Comparison of ENCODE assay signal across 8 cellular contexts in the genomic region with DNA sequence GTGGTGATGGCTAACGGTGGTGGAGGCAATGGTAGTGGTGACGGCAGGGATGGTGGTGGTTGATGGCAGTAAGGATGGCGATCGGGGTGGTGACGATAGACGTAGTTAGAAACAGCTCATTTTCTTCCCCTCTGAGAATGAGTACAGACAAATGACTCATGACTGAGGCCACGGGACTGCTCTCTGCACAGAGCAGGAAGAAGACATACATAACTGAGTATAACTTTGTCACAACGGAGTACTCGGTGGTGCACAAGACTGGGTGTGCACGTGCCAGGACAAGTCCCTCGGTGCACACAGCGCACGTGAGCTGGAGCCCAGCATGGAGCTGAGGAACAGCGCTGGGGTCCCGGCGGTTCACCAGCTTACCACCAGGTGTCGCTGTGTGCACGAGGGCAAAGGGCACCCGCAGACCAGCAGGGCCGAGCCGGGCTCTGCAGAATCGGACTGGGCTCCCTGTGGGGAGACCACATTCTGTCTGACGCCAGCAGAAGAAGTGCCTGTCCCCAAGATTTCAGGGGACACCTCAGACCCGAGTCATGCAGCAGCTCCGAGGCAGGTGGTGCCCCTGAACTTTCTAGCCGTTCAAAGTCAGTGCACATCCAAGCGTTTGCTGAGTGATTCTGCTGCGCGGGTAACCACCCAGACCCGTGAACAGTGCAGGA.
DNase-seq lines count a peak whose midpoint lies in the region; ATAC-seq lines count a peak whose summit lies in the region.

No MANE protein-coding gene starts in this region.

- in situ Hi-C loops in ACHN (cut with HindIII; ENCODE audit: low pct_ligation_motif_present, low pct_unique_long_range_greater_than_20kb, low sequenced_read_pairs): no loop called here

- ATAC-seq in GM18511 (IDR thresholded peaks at IDR 0.05; ENCODE audit: unreplicated experiment) (peak; percentile 65), HG03196 (IDR thresholded peaks at IDR 0.05; ENCODE audit: unreplicated experiment) (peak; percentile 63), Right ventricle myocardium superior (ENCODE audit: poor library complexity) (peak; percentile 94), GM21717 (IDR thresholded peaks at IDR 0.05; ENCODE audit: unreplicated experiment) (no peak)

- no peaks in the 10 kb centered on the region for H3K4me1 ChIP-seq in SJCRH30

- H3K36me3 ChIP-seq in SJCRH30: no peaks in the 10 kb centered on the region

- no peak overlapping the region for H3K4me3 ChIP-seq in SJCRH30

- intact Hi-C loops in Right ventricle myocardium superior (cut with DNase I): loop anchor here (5.0 to 10.0 kb wide), 3 partner anchors 191 to 521 kb away; partner anchors contain the start of gene FSTL4

- no peak overlapping the region for H3K27ac ChIP-seq in SJCRH30

- H3K9me3 ChIP-seq in SJCRH30 (replicated peaks): no peaks in the 10 kb centered on the region

- H3K27me3 ChIP-seq in SJCRH30: no peaks in the 10 kb centered on the region

- DNase-seq in ACHN (peak; percentile 40), SJCRH30 (peak; percentile 41 to 65), Right ventricle myocardium superior (peak; percentile 78), retina (peak; percentile 89)
- peak; percentile 72 for DNase-seq in activated naive CD4-positive, alpha-beta T cell treated with Interleukin-2 at 50 U/mL for 16 hours
